ENCODE assay signal across 24 cellular contexts in the genomic region with DNA sequence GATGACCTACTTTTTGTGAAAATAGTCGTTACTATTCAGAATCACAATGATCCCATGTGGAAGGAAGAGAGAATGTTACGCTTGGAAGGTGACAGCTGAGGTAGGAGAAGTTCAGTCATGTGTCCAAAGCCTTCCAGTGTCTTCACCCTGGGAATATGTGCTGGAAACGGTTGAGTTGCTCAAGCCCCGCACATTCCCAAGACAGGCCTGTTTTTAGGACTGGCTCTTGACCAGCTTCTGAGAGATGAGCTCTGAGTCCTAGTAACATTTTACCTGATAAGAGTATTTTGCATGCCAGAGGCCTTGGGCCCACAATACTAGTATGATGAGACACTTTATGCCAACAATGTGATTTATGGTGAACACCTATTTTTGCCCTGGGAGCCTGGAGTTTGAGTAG.
"Had no signal": no experiment of that assay in that cellular context is flagged by ENCODE, and none has a peak within 500 bp of the region (broad histone marks: within the 10 kb centered on the region; RNA-seq: fewer than 3 reads in every experiment).

No MANE protein-coding gene starts in this region.

- H3K4me3 ChIP-seq: coronary artery, esophagus muscularis mucosa, gastroesophageal sphincter, lung, mucosa of descending colon, smooth muscle cell, tibial artery had no signal

- ATAC-seq: foreskin keratinocyte; gastroesophageal sphincter; natural killer cell treated with Interleukin-12 subunit alpha and Interleukin-12 subunit beta and Interleukin-15 and Interleukin-18, amount 100 ng/mL, for 72 hours; sciatic nerve; stimulated activated naive CD8-positive, alpha-beta T cell treated with anti-CD3 and anti-CD28 coated beads, Interleukin-15, amount 100 ng/mL, for 72 hours had no signal

- H3K27me3 ChIP-seq: foreskin keratinocyte, gastroesophageal sphincter, neutrophil, tibial artery had no signal

- DNase-seq: dermis blood vessel endothelial cell; effector memory CD4-positive, alpha-beta T cell; glutamatergic neuron; left colon; mesenchymal stem cell; mucosa of descending colon; naive B cell; stimulated activated CD4-positive, alpha-beta T cell treated with anti-CD3 and anti-CD28 coated beads, Interleukin-12 subunit alpha, Interleukin-12 subunit beta, amount 100 ng/mL, for 4 hours; stimulated activated CD4-positive, alpha-beta T cell treated with anti-CD3 and anti-CD28 coated beads, Interleukin-1b, Interleukin-23, amount 100 ng/mL, for 48 hours; stimulated activated CD4-positive, alpha-beta T cell treated with anti-CD3 and anti-CD28 coated beads, Interleukin-4, amount 100 ng/mL, for 1 hour; stimulated activated CD8-positive, alpha-beta memory T cell treated with anti-CD3 and anti-CD28 coated beads, Interleukin-4, amount 100 ng/mL, for 48 hours; stimulated activated naive CD4-positive, alpha-beta T cell; stimulated activated naive CD8-positive, alpha-beta T cell treated with anti-CD3 and anti-CD28 coated beads, Interleukin-15, amount 100 ng/mL, for 72 hours; tibial artery had no signal

- H3K4me1 ChIP-seq: foreskin keratinocyte, parathyroid adenoma had no signal

- H3K36me3 ChIP-seq: esophagus muscularis mucosa, gastroesophageal sphincter, neutrophil, tibial artery had no signal

- H3K9me3 ChIP-seq: esophagus muscularis mucosa, gastroesophageal sphincter, mucosa of descending colon, neutrophil, tibial artery had no signal

- H3K27ac ChIP-seq: coronary artery, esophagus muscularis mucosa, foreskin keratinocyte, gastroesophageal sphincter, neutrophil, parathyroid adenoma, tibial artery had no signal
